1 cellular context compared by ENCODE assay signal in genomic region chr9:63703138-63703665, GRCh38.
TF ChIP-seq lines count a peak whose summit lies in the region.

No MANE protein-coding gene starts in this region.

TF ChIP-seq in K562, 482 proteins besides CTCF, POLR2A, EP300 and RAD21:
- TF ChIP-seq MGA (IDR thresholded peaks at IDR 0.05): peak; percentile 86
- peak; percentile 43; the same call in 1 of the 2 replicates for TF ChIP-seq L3MBTL2 (IDR thresholded peaks at IDR 0.05)
